In the genomic region with DNA sequence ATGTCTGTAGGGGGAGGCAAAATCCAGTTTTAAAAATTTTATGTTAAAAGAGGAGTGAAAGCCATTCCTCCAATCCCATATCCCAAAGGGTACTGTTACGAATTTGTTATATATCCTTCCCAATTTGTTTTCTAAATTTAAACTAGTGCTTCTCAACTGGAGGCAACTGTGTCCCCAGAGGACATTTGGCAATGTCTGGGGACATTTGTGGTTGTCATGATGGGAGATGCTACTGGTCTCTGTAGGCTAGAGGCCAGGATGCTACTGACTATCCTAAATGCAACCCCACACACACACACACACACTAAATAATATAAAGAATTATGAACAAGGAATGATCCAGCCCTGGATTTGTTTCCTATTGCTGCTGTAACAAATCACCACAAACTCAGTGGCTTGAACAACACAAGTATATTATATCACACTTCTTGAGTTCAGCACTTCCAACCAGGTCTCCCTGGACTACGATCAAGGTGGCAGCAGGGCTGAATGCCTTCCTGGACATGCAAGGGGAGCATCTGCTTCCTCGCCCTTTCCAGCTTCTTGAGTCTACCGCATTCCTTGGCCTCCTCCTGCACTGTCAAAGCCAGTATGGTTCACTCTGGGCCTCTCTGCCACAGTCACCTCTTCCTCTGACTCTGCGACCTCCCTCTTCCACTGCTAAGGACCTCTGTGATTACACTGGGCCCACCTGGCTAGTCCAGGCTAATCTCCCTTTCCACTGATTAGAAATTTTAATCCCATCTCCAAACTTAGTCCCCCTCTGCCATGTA, we compare ENCODE assay signal across 1 cellular context.
TF ChIP-seq lines count a peak whose summit lies in the region.

No MANE protein-coding gene starts in this region.

TF ChIP-seq in HepG2, 621 proteins besides CTCF, POLR2A, EP300 and RAD21:
- TF ChIP-seq ETV6 (CRISPR knock-in tag; conservative IDR thresholded peaks at IDR 0.05) (no peak), RFX5 (IDR thresholded peaks at IDR 0.05; ENCODE audit: low read depth, low read length) (no peak), NFKBIZ (CRISPR knock-in tag; IDR thresholded peaks at IDR 0.05) (no peak), THAP11 (CRISPR knock-in tag; IDR thresholded peaks at IDR 0.05) (no peak), FOXA1 (IDR thresholded peaks at IDR 0.05) (no peak), FOXA1 (CRISPR knock-in tag; IDR thresholded peaks at IDR 0.05) (no peak), GZF1 (CRISPR knock-in tag; IDR thresholded peaks at IDR 0.05) (no peak), ZNF333 (CRISPR knock-in tag; IDR thresholded peaks at IDR 0.05; ENCODE audit: borderline replicate concordance) (no peak), TOPORS (CRISPR knock-in tag; IDR thresholded peaks at IDR 0.05) (no peak), NFYC (CRISPR knock-in tag; IDR thresholded peaks at IDR 0.05) (no peak), BHLHE40 (IDR thresholded peaks at IDR 0.05; ENCODE audit: low read length) (no peak), ZNF44 (CRISPR knock-in tag; IDR thresholded peaks at IDR 0.05) (no peak)
- TF ChIP-seq, protein P1, sequence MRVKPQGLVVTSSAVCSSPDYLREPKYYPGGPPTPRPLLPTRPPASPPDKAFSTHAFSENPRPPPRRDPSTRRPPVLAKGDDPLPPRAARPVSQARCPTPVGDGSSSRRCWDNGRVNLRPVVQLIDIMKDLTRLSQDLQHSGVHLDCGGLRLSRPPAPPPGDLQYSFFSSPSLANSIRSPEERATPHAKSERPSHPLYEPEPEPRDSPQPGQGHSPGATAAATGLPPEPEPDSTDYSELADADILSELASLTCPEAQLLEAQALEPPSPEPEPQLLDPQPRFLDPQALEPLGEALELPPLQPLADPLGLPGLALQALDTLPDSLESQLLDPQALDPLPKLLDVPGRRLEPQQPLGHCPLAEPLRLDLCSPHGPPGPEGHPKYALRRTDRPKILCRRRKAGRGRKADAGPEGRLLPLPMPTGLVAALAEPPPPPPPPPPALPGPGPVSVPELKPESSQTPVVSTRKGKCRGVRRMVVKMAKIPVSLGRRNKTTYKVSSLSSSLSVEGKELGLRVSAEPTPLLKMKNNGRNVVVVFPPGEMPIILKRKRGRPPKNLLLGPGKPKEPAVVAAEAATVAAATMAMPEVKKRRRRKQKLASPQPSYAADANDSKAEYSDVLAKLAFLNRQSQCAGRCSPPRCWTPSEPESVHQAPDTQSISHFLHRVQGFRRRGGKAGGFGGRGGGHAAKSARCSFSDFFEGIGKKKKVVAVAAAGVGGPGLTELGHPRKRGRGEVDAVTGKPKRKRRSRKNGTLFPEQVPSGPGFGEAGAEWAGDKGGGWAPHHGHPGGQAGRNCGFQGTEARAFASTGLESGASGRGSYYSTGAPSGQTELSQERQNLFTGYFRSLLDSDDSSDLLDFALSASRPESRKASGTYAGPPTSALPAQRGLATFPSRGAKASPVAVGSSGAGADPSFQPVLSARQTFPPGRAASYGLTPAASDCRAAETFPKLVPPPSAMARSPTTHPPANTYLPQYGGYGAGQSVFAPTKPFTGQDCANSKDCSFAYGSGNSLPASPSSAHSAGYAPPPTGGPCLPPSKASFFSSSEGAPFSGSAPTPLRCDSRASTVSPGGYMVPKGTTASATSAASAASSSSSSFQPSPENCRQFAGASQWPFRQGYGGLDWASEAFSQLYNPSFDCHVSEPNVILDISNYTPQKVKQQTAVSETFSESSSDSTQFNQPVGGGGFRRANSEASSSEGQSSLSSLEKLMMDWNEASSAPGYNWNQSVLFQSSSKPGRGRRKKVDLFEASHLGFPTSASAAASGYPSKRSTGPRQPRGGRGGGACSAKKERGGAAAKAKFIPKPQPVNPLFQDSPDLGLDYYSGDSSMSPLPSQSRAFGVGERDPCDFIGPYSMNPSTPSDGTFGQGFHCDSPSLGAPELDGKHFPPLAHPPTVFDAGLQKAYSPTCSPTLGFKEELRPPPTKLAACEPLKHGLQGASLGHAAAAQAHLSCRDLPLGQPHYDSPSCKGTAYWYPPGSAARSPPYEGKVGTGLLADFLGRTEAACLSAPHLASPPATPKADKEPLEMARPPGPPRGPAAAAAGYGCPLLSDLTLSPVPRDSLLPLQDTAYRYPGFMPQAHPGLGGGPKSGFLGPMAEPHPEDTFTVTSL (CRISPR knock-in tag; IDR thresholded peaks at IDR 0.05; ENCODE audit: borderline replicate concordance), result no peak
- TF ChIP-seq, protein P2, sequence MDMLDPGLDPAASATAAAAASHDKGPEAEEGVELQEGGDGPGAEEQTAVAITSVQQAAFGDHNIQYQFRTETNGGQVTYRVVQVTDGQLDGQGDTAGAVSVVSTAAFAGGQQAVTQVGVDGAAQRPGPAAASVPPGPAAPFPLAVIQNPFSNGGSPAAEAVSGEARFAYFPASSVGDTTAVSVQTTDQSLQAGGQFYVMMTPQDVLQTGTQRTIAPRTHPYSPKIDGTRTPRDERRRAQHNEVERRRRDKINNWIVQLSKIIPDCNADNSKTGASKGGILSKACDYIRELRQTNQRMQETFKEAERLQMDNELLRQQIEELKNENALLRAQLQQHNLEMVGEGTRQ (IDR thresholded peaks at IDR 0.05; ENCODE audit: low read depth, low read length), result no peak
- TF ChIP-seq, protein P2 (CRISPR knock-in tag; IDR thresholded peaks at IDR 0.05; ENCODE audit: borderline replicate concordance), result no peak
- TF ChIP-seq, protein P3, sequence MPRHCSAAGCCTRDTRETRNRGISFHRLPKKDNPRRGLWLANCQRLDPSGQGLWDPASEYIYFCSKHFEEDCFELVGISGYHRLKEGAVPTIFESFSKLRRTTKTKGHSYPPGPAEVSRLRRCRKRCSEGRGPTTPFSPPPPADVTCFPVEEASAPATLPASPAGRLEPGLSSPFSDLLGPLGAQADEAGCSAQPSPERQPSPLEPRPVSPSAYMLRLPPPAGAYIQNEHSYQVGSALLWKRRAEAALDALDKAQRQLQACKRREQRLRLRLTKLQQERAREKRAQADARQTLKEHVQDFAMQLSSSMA (CRISPR knock-in tag; IDR thresholded peaks at IDR 0.05), result no peak
- TF ChIP-seq, protein P4, sequence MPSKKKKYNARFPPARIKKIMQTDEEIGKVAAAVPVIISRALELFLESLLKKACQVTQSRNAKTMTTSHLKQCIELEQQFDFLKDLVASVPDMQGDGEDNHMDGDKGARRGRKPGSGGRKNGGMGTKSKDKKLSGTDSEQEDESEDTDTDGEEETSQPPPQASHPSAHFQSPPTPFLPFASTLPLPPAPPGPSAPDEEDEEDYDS (CRISPR knock-in tag; IDR thresholded peaks at IDR 0.05), result no peak
- TF ChIP-seq, protein P5, sequence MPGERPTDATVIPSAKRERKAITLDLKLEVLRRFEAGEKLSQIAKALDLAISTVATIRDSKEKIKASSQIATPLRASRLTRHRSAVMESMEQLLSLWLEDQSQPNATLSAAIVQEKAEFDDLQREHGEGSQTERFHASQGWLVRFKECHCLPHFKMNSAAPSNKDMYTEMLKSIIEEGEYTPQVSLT (CRISPR knock-in tag; IDR thresholded peaks at IDR 0.05; ENCODE audit: borderline replicate concordance, low read depth), result no peak
- TF ChIP-seq, protein P6, sequence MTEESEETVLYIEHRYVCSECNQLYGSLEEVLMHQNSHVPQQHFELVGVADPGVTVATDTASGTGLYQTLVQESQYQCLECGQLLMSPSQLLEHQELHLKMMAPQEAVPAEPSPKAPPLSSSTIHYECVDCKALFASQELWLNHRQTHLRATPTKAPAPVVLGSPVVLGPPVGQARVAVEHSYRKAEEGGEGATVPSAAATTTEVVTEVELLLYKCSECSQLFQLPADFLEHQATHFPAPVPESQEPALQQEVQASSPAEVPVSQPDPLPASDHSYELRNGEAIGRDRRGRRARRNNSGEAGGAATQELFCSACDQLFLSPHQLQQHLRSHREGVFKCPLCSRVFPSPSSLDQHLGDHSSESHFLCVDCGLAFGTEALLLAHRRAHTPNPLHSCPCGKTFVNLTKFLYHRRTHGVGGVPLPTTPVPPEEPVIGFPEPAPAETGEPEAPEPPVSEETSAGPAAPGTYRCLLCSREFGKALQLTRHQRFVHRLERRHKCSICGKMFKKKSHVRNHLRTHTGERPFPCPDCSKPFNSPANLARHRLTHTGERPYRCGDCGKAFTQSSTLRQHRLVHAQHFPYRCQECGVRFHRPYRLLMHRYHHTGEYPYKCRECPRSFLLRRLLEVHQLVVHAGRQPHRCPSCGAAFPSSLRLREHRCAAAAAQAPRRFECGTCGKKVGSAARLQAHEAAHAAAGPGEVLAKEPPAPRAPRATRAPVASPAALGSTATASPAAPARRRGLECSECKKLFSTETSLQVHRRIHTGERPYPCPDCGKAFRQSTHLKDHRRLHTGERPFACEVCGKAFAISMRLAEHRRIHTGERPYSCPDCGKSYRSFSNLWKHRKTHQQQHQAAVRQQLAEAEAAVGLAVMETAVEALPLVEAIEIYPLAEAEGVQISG (CRISPR knock-in tag; IDR thresholded peaks at IDR 0.05), result no peak
